Comparison of ENCODE assay signal across 2 cellular contexts in genomic region chr14:76922599-76922998, GRCh38.
TF ChIP-seq lines count a peak whose summit lies in the region.

No MANE protein-coding gene starts in this region.

TF ChIP-seq in A549, 52 proteins besides CTCF, POLR2A, EP300 and RAD21:
- TF ChIP-seq HDAC2 (IDR thresholded peaks at IDR 0.05) (no peak), MAZ (IDR thresholded peaks at IDR 0.05; ENCODE audit: borderline replicate concordance, low read depth, low read length) (no peak), GATA3 (IDR thresholded peaks at IDR 0.05; ENCODE audit: borderline replicate concordance) (no peak)

TF ChIP-seq in HEK293T, 16 proteins besides CTCF, POLR2A, EP300 and RAD21:
- TF ChIP-seq FOXK2 (IDR thresholded peaks at IDR 0.05) (no peak), ARNT (IDR thresholded peaks at IDR 0.05) (no peak), SP1 (IDR thresholded peaks at IDR 0.05) (no peak), ZNF384 (IDR thresholded peaks at IDR 0.05) (no peak)
